16 cellular contexts compared by ENCODE assay signal in the genomic region with DNA sequence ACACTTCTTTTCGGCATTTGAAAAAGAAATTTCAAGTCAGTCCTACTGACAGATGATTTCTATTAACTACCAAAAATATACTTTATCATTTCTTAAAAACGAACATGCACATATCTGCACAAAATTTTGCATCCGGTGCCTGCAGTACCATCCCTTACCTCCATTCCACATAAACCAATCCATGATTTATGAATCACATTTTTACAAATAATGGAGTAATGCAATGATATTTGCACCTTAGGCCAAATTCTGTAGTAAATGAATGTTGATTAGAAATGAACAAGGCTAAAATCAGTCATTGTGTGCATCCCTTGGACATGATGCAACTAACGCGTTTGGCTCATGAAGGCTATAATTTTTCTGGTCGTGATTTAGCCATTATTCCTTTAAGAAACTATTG. TPM values are rescaled to one million over a fixed set of nuclear protein-coding genes. Genes with fewer than 3 reads are reported as not detected.
DNase-seq lines count a peak whose midpoint lies in the region; TF ChIP-seq lines count a peak whose summit lies in the region.
"Had no signal": no experiment of that assay in that cellular context is flagged by ENCODE, and none has a peak within 500 bp of the region (broad histone marks: within the 10 kb centered on the region; RNA-seq: fewer than 3 reads in every experiment).

No MANE protein-coding gene starts in this region.

- no peak overlapping the region for H3K27ac ChIP-seq in brain microvascular endothelial cell
- H3K27ac ChIP-seq: A549, BLaER1, HL-60 had no signal

- H3K4me1 Mint-ChIP-seq in neural crest cell, result peaks cover 4% of the 10 kb centered on the region
- peaks cover 13% of the 10 kb centered on the region for H3K4me1 Mint-ChIP-seq in type B pancreatic cell (ENCODE audit: unreplicated experiment)
- H3K4me1 Mint-ChIP-seq: CD8-positive, alpha-beta memory T cell had no signal

- no peaks in the 10 kb centered on the region for H3K36me3 ChIP-seq in brain microvascular endothelial cell (replicated peaks)
- H3K36me3 ChIP-seq: BLaER1, HAP-1 had no signal

- H3K27ac Mint-ChIP-seq in neural crest cell (ENCODE audit: unreplicated experiment) (no peak overlapping the region), type B pancreatic cell (no peak overlapping the region)
- H3K27ac Mint-ChIP-seq: CD8-positive, alpha-beta memory T cell had no signal

- in situ Hi-C loops in brain microvascular endothelial cell (cut with HindIII; ENCODE audit: low pct_ligation_motif_present, low sequenced_read_pairs), result no loop called here

- DNase-seq in brain microvascular endothelial cell (no peak), fibroblast of the aortic adventitia (ENCODE audit: low read depth) (no peak), neural crest cell (ENCODE audit: low read depth, low spot score) (no peak), type B pancreatic cell (ENCODE audit: extremely low spot score, unreplicated experiment) (no peak), EL (no peak), NK-92 (lab: John Stamatoyannopoulos, UW; ENCODE audit: unreplicated experiment) (no peak), NCI-H1092 (lab: John Stamatoyannopoulos, UW) (no peak), kidney tubule cell (ENCODE audit: low spot score) (no peak)
- DNase-seq: Caco-2; CD8-positive, alpha-beta memory T cell; DND-41; GF-D8 had no signal

- H3K36me3 Mint-ChIP-seq in neural crest cell (ENCODE audit: low read depth), result no peaks in the 10 kb centered on the region
- peaks cover 5% of the 10 kb centered on the region for H3K36me3 Mint-ChIP-seq in type B pancreatic cell
- H3K36me3 Mint-ChIP-seq: CD8-positive, alpha-beta memory T cell had no signal

- H3K4me3 Mint-ChIP-seq in neural crest cell (no peak overlapping the region), type B pancreatic cell (no peak overlapping the region)
- H3K4me3 Mint-ChIP-seq: CD8-positive, alpha-beta memory T cell had no signal

- peak; percentile 13 for TF ChIP-seq CTCF in brain microvascular endothelial cell (IDR thresholded peaks at IDR 0.05; ENCODE audit: low read depth, low read length, missing control alignments)
- TF ChIP-seq CTCF in fibroblast of the aortic adventitia (IDR thresholded peaks at IDR 0.05; ENCODE audit: insufficient read depth, low read length), result peak; percentile 17
- peak; percentile 50 for TF ChIP-seq CTCF in neural crest cell (conservative IDR thresholded peaks at IDR 0.05)
- TF ChIP-seq CTCF in type B pancreatic cell (conservative IDR thresholded peaks at IDR 0.05), result peak; percentile 68

- H3K4me3 ChIP-seq in brain microvascular endothelial cell (ENCODE audit: low read depth, low read length) (no peak overlapping the region), fibroblast of the aortic adventitia (ENCODE audit: low read depth, low read length) (no peak overlapping the region)
- H3K4me3 ChIP-seq: A549, BLaER1, HAP-1 had no signal

- H3K27me3 Mint-ChIP-seq in neural crest cell (ENCODE audit: low read depth) (no peaks in the 10 kb centered on the region), type B pancreatic cell (no peaks in the 10 kb centered on the region)
- H3K27me3 Mint-ChIP-seq: CD8-positive, alpha-beta memory T cell had no signal

- H3K9me3 Mint-ChIP-seq in neural crest cell, result no peaks in the 10 kb centered on the region
- H3K9me3 Mint-ChIP-seq in type B pancreatic cell, result peaks cover 4% of the 10 kb centered on the region

- H3K27me3 ChIP-seq in brain microvascular endothelial cell (replicated peaks), result no peaks in the 10 kb centered on the region
- H3K27me3 ChIP-seq: BLaER1 had no signal

RNA-seq across cellular contexts. Expression of gene ROBO2, which starts 46.5 kb away (rescaled TPM):
- total RNA-seq in fibroblast of the aortic adventitia (ENCODE audit: low replicate concordance), result under 0.01 and 1.2 TPM in 2 replicates
- 26.0 and 27.9 TPM in 2 replicates for total RNA-seq in neural crest cell
- 8.4 and 22.7 TPM in 2 replicates for total RNA-seq in type B pancreatic cell (ENCODE audit: low replicate concordance)
- total RNA-seq: CD8-positive, alpha-beta memory T cell had no signal

Comparison
In these comparisons a context has a peak if more than half of its experiments do, and no peak if none do; other contexts are left out.
1. CTCF ChIP-seq: peak in every context shown above with its lines; median percentile 68 in type B pancreatic cell; 50 in neural crest cell; 17 in fibroblast of the aortic adventitia; 13 in brain microvascular endothelial cell.